Comparison of ENCODE assay signal across 8 cellular contexts in genomic region chr3:38496131-38496910, GRCh38. TPM values are rescaled to one million over a fixed set of nuclear protein-coding genes. Genes with fewer than 3 reads are reported as not detected.
DNase-seq lines count a peak whose midpoint lies in the region; ATAC-seq and TF ChIP-seq lines count a peak whose summit lies in the region.

A gene with protein sequence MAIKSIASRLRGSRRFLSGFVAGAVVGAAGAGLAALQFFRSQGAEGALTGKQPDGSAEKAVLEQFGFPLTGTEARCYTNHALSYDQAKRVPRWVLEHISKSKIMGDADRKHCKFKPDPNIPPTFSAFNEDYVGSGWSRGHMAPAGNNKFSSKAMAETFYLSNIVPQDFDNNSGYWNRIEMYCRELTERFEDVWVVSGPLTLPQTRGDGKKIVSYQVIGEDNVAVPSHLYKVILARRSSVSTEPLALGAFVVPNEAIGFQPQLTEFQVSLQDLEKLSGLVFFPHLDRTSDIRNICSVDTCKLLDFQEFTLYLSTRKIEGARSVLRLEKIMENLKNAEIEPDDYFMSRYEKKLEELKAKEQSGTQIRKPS (plus strand): TSS chr3:38496340. CDS start chr3:38496368, 28 bp downstream.

- H3K36me3 Mint-ChIP-seq in activated CD8-positive, alpha-beta memory T cell treated with anti-CD3 and anti-CD28 coated beads, Interleukin-2, amount 10 ng/mL, durations not matched to agents 7 days and 5 days = peaks cover 19% of the 10 kb centered on the region
- peaks cover 8% of the 10 kb centered on the region for H3K36me3 Mint-ChIP-seq in endodermal cell (ENCODE audit: low read depth)

- H3K27ac ChIP-seq in HUES6 (ENCODE audit: low read depth, low read length) (no peak within 1 kb of the TSS; the same call in 1 of the 2 replicates), endodermal cell (ENCODE audit: low read depth, low read length) (peak within 1 kb of the TSS; percentile 73)

- no peaks in the 10 kb centered on the region for H3K27me3 Mint-ChIP-seq in activated CD8-positive, alpha-beta memory T cell treated with anti-CD3 and anti-CD28 coated beads, Interleukin-2, amount 10 ng/mL, durations not matched to agents 7 days and 5 days
- no peaks in the 10 kb centered on the region for H3K27me3 Mint-ChIP-seq in endodermal cell (ENCODE audit: insufficient read depth)

- no peaks in the 10 kb centered on the region for H3K27me3 ChIP-seq in HUES6 (ENCODE audit: control insufficient read depth, insufficient read depth, low read length)
- no peaks in the 10 kb centered on the region for H3K27me3 ChIP-seq in NT2/D1 (ENCODE audit: insufficient read depth, insufficient read length)
- no peaks in the 10 kb centered on the region for H3K27me3 ChIP-seq in endodermal cell (ENCODE audit: control insufficient read depth, insufficient read depth, low read length, poor library complexity, severe bottlenecking)

- H3K27ac Mint-ChIP-seq in activated CD8-positive, alpha-beta memory T cell treated with anti-CD3 and anti-CD28 coated beads, Interleukin-2, amount 10 ng/mL, durations not matched to agents 7 days and 5 days = peak within 1 kb of the TSS; percentile 93
- H3K27ac Mint-ChIP-seq in endodermal cell = peak within 1 kb of the TSS; percentile 93

- H3K4me3 Mint-ChIP-seq in activated CD8-positive, alpha-beta memory T cell treated with anti-CD3 and anti-CD28 coated beads, Interleukin-2, amount 10 ng/mL, durations not matched to agents 7 days and 5 days = peak within 1 kb of the TSS; percentile 94
- H3K4me3 Mint-ChIP-seq in endodermal cell = peak within 1 kb of the TSS; percentile 87

- H3K9ac ChIP-seq in HUES6 (ENCODE audit: low read length) = peak within 1 kb of the TSS; percentile 78
- peak within 1 kb of the TSS; percentile 92 for H3K9ac ChIP-seq in NT2/D1 (ENCODE audit: insufficient read length, low read depth)
- peak within 1 kb of the TSS; percentile 54 for H3K9ac ChIP-seq in endodermal cell (ENCODE audit: extremely low read depth, low read length, poor library complexity, severe bottlenecking)

- CTCF ChIA-PET in activated CD8-positive, alpha-beta memory T cell treated with anti-CD3 and anti-CD28 coated beads, Interleukin-2, amount 10 ng/mL, durations not matched to agents 7 days and 5 days (lab: Charles Lee) = interaction anchor here (0.6 to 3.6 kb wide), 33 partner anchors 9 to 1309 kb away, joined by 3 to 30 read pairs (median 4); partner anchors contain the start of gene XYLB

- DNase-seq in D341Med (ENCODE audit: low spot score) (peak; percentile 99), NT2/D1 (ENCODE audit: low read depth, low spot score) (peak; percentile 89), endodermal cell (peak; percentile 99), mesenteric fat pad (ENCODE audit: low spot score) (peak; percentile 98)
- peak; percentile 96 for DNase-seq in activated CD8-positive, alpha-beta memory T cell treated with anti-CD3 and anti-CD28 coated beads, Interleukin-2, amount 10 ng/mL, durations not matched to agents 7 days and 5 days
- DNase-seq in stimulated activated CD8-positive, alpha-beta memory T cell treated with anti-CD3 and anti-CD28 coated beads, Interleukin-15, amount 100 ng/mL, for 24 hours (ENCODE audit: low read depth) = peak; percentile 90

- WGBS in endodermal cell (ENCODE audit: insufficient coverage in 1 of 2, insufficient read length in 1 of 2), 2 experiments = 0 to 1% methylated on average over 24 to 52 of the region's 53 CpGs

- H3K9me3 Mint-ChIP-seq in activated CD8-positive, alpha-beta memory T cell treated with anti-CD3 and anti-CD28 coated beads, Interleukin-2, amount 10 ng/mL, durations not matched to agents 7 days and 5 days (ENCODE audit: low read depth) = no peaks in the 10 kb centered on the region
- H3K9me3 Mint-ChIP-seq in endodermal cell = no peaks in the 10 kb centered on the region

- peak within 1 kb of the TSS; percentile 85 for H3K4me3 ChIP-seq in HUES6 (ENCODE audit: low read depth, low read length)
- H3K4me3 ChIP-seq in NT2/D1 (ENCODE audit: insufficient read length, low read depth) = peak within 1 kb of the TSS; percentile 89
- H3K4me3 ChIP-seq in endodermal cell (ENCODE audit: low read length) = peak within 1 kb of the TSS; percentile 87

- H3K4me1 ChIP-seq in HUES6 (ENCODE audit: control insufficient read depth, insufficient read depth, low read length) (peaks cover 3% of the 10 kb centered on the region; the same call in 1 of the 2 replicates), NT2/D1 (ENCODE audit: insufficient read depth, insufficient read length) (no peaks in the 10 kb centered on the region), endodermal cell (ENCODE audit: control insufficient read depth, insufficient read depth, low read length) (no peaks in the 10 kb centered on the region)

- H3K36me3 ChIP-seq in HUES6 (ENCODE audit: control insufficient read depth, insufficient read depth, low read length) (peaks cover 11% of the 10 kb centered on the region), NT2/D1 (ENCODE audit: insufficient read depth, insufficient read length, low read length) (peaks cover 25% of the 10 kb centered on the region), endodermal cell (ENCODE audit: control insufficient read depth, insufficient read depth, low read length) (peaks cover 11% of the 10 kb centered on the region)

- H3K9me3 ChIP-seq in HUES6 (ENCODE audit: control insufficient read depth, insufficient read depth, low read depth, low read length) (no peaks in the 10 kb centered on the region), NT2/D1 (ENCODE audit: insufficient read depth, low read length) (no peaks in the 10 kb centered on the region), endodermal cell (ENCODE audit: control insufficient read depth, low read length) (no peaks in the 10 kb centered on the region)

- peak; percentile 89 for TF ChIP-seq CTCF in endodermal cell (conservative IDR thresholded peaks at IDR 0.05)

- peaks cover 23% of the 10 kb centered on the region for H3K4me1 Mint-ChIP-seq in activated CD8-positive, alpha-beta memory T cell treated with anti-CD3 and anti-CD28 coated beads, Interleukin-2, amount 10 ng/mL, durations not matched to agents 7 days and 5 days
- H3K4me1 Mint-ChIP-seq in endodermal cell = peaks cover 5% of the 10 kb centered on the region

- ATAC-seq in GM21390 (IDR thresholded peaks at IDR 0.05; ENCODE audit: unreplicated experiment) = peak; percentile 83
- peak; percentile 92 for ATAC-seq in activated CD8-positive, alpha-beta memory T cell treated with anti-CD3 and anti-CD28 coated beads, Interleukin-2, amount 10 ng/mL, durations not matched to agents 7 days and 5 days

RNA-seq across cellular contexts. Expression of the gene that starts here (rescaled TPM):
- 10 to 100 TPM; 19.7 to 23.8 TPM for total RNA-seq in activated CD8-positive, alpha-beta memory T cell treated with anti-CD3 and anti-CD28 coated beads, Interleukin-2, amount 10 ng/mL, durations not matched to agents 7 days and 5 days
- 10 to 100 TPM; 11.9 to 13.8 TPM for total RNA-seq in endodermal cell
- 14.8 TPM for polyA plus RNA-seq in endodermal cell (2013, experiment 1 of 2)
- polyA plus RNA-seq in endodermal cell (2013, experiment 2 of 2) = 13.3 TPM
- 7.3 TPM for total RNA-seq in mesenteric fat pad
